ENCODE assay signal across 8 cellular contexts in genomic region chr3:127671523-127672428, GRCh38. TPM values are rescaled to one million over a fixed set of nuclear protein-coding genes. Genes with fewer than 3 reads are reported as not detected.
DNase-seq lines count a peak whose midpoint lies in the region; ATAC-seq and TF ChIP-seq lines count a peak whose summit lies in the region.

No MANE protein-coding gene starts in this region.

- POLR2A ChIA-PET in Panc1 (lab: Charles Lee), result interaction anchor here (0.6 to 0.9 kb wide), 3 partner anchors 13 to 518 kb away, joined by 4 to 7 read pairs (median 4); no protein-coding TSS in a partner anchor

- H3K36me3 ChIP-seq in Panc1 (ENCODE audit: control insufficient read depth, insufficient read depth, low read length) (no peaks in the 10 kb centered on the region), body of pancreas (replicated peaks in 1 of 2; ENCODE audit: insufficient read depth in 1 of 2, low read depth in 2 of 2) (no peaks in the 10 kb centered on the region)

- H3K9me3 ChIP-seq in Panc1 (ENCODE audit: control insufficient read depth, insufficient read depth, low read depth, low read length) (no peaks in the 10 kb centered on the region), body of pancreas (no peaks in the 10 kb centered on the region)

- DNase-seq in Panc1 (ENCODE audit: low read depth, low spot score) (no peak), body of pancreas (peak in 3 of 4 donors; percentile 27 to 36 (median 34)), islet precursor cell (peak; percentile 49), NCI-H345 treated with DMSO at 0.1 percent for 48 hours (lab: John Stamatoyannopoulos, UW; ENCODE audit: unreplicated experiment) (no peak), kidney tubule cell (ENCODE audit: low spot score) (no peak)
- DNase-seq in stimulated activated CD4-positive, alpha-beta T cell treated with anti-CD3 and anti-CD28 coated beads, Interleukin-2, amount 100 ng/mL, for 4 hours (ENCODE audit: low read depth), result peak; percentile 8

- H3K27me3 ChIP-seq in Panc1 (ENCODE audit: control insufficient read depth, insufficient read depth, low read length) (no peaks in the 10 kb centered on the region), body of pancreas (no peaks in the 10 kb centered on the region)

- no peak for TF ChIP-seq CTCF in Panc1 (IDR thresholded peaks at IDR 0.05)
- TF ChIP-seq CTCF in body of pancreas (IDR thresholded peaks at IDR 0.05), result no peak

- BruUV-seq in Panc1 (replicated peaks; lab: Mats Ljungman, UMichigan), result no TSS peak

- H3K27ac ChIP-seq in Panc1 (ENCODE audit: low read length), result peak overlapping the region; percentile 78
- H3K27ac ChIP-seq in body of pancreas, result peak overlapping the region; percentile 33 to 91 (median 82)

- H3K4me3 ChIP-seq in Panc1 (ENCODE audit: low read depth in 2 of 2, low read length in 2 of 2), result peak overlapping the region; percentile 64 to 79
- peak overlapping the region; percentile 86 to 94 for H3K4me3 ChIP-seq in body of pancreas

- in situ Hi-C loops in Panc1 (cut with HindIII; ENCODE audit: low pct_unique_long_range_greater_than_20kb, low sequenced_read_pairs), result no loop called here

- intact Hi-C loops in Panc1 (cut with micrococcal nuclease; ENCODE audit: unreplicated experiment) (no loop called here), body of pancreas (cut with DNase I) (no loop called here)

- H3K4me1 ChIP-seq in Panc1 (ENCODE audit: control insufficient read depth, insufficient read depth, low read length), result peaks cover 4% of the 10 kb centered on the region
- peaks cover 22% of the 10 kb centered on the region for H3K4me1 ChIP-seq in body of pancreas

- CTCF ChIA-PET in Panc1 (lab: Charles Lee), result no interaction called here

- peak; percentile 31 for ATAC-seq in GM18511 (IDR thresholded peaks at IDR 0.05; ENCODE audit: unreplicated experiment)
- ATAC-seq in HG02759 (IDR thresholded peaks at IDR 0.05; ENCODE audit: unreplicated experiment), result peak; percentile 19
- ATAC-seq in Panc1, result peak; percentile 22
- ATAC-seq in body of pancreas, result peak; percentile 22

- TF ChIP-seq POLR2A in body of pancreas (IDR thresholded peaks at IDR 0.05), result no peak

- 14 to 67% methylated on average over 3 to 40 of the region's 44 CpGs for WGBS in body of pancreas, 2 donors

RNA-seq across cellular contexts. Expression of gene ABTB1, which starts 1.0 kb away (rescaled TPM):
- total RNA-seq in Panc1 (2021; ENCODE audit: unreplicated experiment) (6.9 TPM), body of pancreas (10 to 100 TPM; 21.4 to 34.0 TPM)
- polyA plus RNA-seq in Panc1 (2012; ENCODE audit: insufficient read length), result 14.4 TPM

RNA-seq across cellular contexts. Expression of gene PODXL2, which starts 42.8 kb away (rescaled TPM):
- total RNA-seq in Panc1 (2021; ENCODE audit: unreplicated experiment) (15.3 TPM), body of pancreas (10 to 100 TPM in 1 of 2 donors, 1 to 10 TPM in 1; 8.3 to 14.2 TPM)
- polyA plus RNA-seq in Panc1 (2012; ENCODE audit: insufficient read length), result 27.2 TPM

Comparison
In these comparisons a context has a peak if more than half of its experiments do, and no peak if none do; other contexts are left out.
1. DNase-seq: peak in body of pancreas (3 of 4), islet precursor cell (single experiment) and stimulated activated CD4-positive, alpha-beta T cell treated with anti-CD3 and anti-CD28 coated beads, Interleukin-2, amount 100 ng/mL, for 4 hours (single experiment); none in Panc1 (single experiment), NCI-H345 treated with DMSO at 0.1 percent for 48 hours (single experiment) and kidney tubule cell (single experiment).
2. Peak in every context shown above with its lines, with median percentiles within 50 percentile points of each other: ATAC-seq.